Comparison of ENCODE assay signal across 13 cellular contexts in the genomic region with DNA sequence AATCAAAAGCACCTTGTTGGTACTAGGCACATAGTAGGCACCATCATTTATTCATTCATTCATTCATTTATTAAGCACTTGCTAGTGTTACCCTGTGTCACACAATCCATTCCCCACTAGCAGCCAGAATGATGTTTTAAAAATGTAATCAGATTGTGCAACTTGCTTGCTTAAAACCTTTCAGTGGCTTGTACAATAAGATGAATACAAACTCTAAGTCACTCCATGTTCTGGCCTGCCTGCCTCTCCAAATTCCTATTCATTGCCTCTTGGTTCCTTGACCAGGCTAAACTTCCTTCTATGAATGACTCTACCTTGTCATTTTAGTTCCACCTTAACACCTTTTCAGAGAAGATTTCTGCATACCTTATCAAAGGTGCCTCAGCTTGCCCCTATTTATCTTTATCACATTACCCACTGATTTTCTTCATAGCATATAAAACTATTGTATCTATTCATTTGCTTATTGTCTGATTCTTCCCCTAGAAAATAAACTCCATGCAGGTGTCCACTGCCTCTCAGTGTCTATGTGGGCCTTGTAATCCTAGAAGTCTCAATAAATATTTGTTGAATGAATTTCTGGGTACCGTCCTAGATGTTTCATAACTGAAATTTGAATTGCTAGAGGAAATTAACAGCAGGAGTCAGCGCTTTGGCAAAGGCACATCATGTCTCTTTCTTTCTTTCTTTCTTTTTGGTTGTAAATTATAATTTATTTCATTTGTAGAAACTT.
DNase-seq lines count a peak whose midpoint lies in the region; ATAC-seq and TF ChIP-seq lines count a peak whose summit lies in the region.
"Had no signal": no experiment of that assay in that cellular context is flagged by ENCODE, and none has a peak within 500 bp of the region (broad histone marks: within the 10 kb centered on the region; RNA-seq: fewer than 3 reads in every experiment).

No MANE protein-coding gene starts in this region.

- peak; percentile 63 for ATAC-seq in omental fat pad (ENCODE audit: low FRiP score)
- no peak for ATAC-seq in WTC11
- ATAC-seq in HG03139 (IDR thresholded peaks at IDR 0.05; ENCODE audit: unreplicated experiment): no peak

- peaks cover 19% of the 10 kb centered on the region for H3K4me1 ChIP-seq in CD4-positive, alpha-beta memory T cell (ENCODE audit: insufficient read depth, low read length)
- H3K4me1 ChIP-seq in MM.1S (ENCODE audit: low read length): peaks cover 24% of the 10 kb centered on the region

- peak overlapping the region in 7 of 8 donors; percentile 34 to 75 (median 70) for H3K4me3 Mint-ChIP-seq in CD4-positive, alpha-beta memory T cell
- H3K4me3 Mint-ChIP-seq in WTC11: no peak overlapping the region

- intact Hi-C loops in CD4-positive, alpha-beta memory T cell (cut with micrococcal nuclease): loop anchor here (1.0 to 2.0 kb wide), 2 partner anchors 143 to 1657 kb away; no protein-coding TSS in a partner anchor

- H3K27me3 ChIP-seq in CD4-positive, alpha-beta memory T cell (ENCODE audit: insufficient read depth, low read length): no peaks in the 10 kb centered on the region
- no peaks in the 10 kb centered on the region for H3K27me3 ChIP-seq in MM.1S (replicated peaks; ENCODE audit: insufficient read depth, low read length)

- CTCF ChIA-PET in CD4-positive, alpha-beta memory T cell (lab: Charles Lee; ENCODE audit: partially characterized antibody): interaction anchor here (0.9 to 1.2 kb wide), 5 partner anchors 11 to 467 kb away, joined by 3 to 6 read pairs (median 3); no protein-coding TSS in a partner anchor
- CTCF ChIA-PET in WTC11 (lab: Charles Lee): interaction anchor here (0.6 to 1.4 kb wide), 5 partner anchors 9 to 467 kb away, joined by 3 to 4 read pairs (median 3); no protein-coding TSS in a partner anchor

- H3K36me3 Mint-ChIP-seq in CD4-positive, alpha-beta memory T cell: no peaks in the 10 kb centered on the region
- no peaks in the 10 kb centered on the region for H3K36me3 Mint-ChIP-seq in WTC11

- H3K4me2 ChIP-seq in MM.1S (ENCODE audit: low read depth, low read length): peak overlapping the region; percentile 21

- no peaks in the 10 kb centered on the region for H3K27me3 Mint-ChIP-seq in CD4-positive, alpha-beta memory T cell
- no peaks in the 10 kb centered on the region for H3K27me3 Mint-ChIP-seq in WTC11 (ENCODE audit: low read depth)

- no peak for TF ChIP-seq CTCF in MM.1S (IDR thresholded peaks at IDR 0.05; ENCODE audit: low read length)
- TF ChIP-seq CTCF in epithelial cell of esophagus (IDR thresholded peaks at IDR 0.05; ENCODE audit: insufficient read depth, low read depth, low read length, missing control alignments): no peak
- no peak for TF ChIP-seq CTCF in omental fat pad (IDR thresholded peaks at IDR 0.05)
- TF ChIP-seq CTCF in WTC11 (IDR thresholded peaks at IDR 0.05): no peak

- peaks cover 14% of the 10 kb centered on the region; the same call in 1 of the 2 replicates for H3F3A ChIP-seq in MM.1S (ENCODE audit: insufficient read depth, low read length)

- no peaks in the 10 kb centered on the region for H3K9me2 ChIP-seq in MM.1S (replicated peaks; ENCODE audit: insufficient read depth, low read length)

- H3K79me2 ChIP-seq in MM.1S (ENCODE audit: low read length): no peaks in the 10 kb centered on the region

- no peak overlapping the region for H3K27ac ChIP-seq in CD4-positive, alpha-beta memory T cell (ENCODE audit: low read depth, low read length)
- no peak overlapping the region for H3K27ac ChIP-seq in MM.1S (ENCODE audit: low read length)
- H3K27ac ChIP-seq: skin epidermis had no signal

- no peak overlapping the region for H2AFZ ChIP-seq in MM.1S (ENCODE audit: low read length)

- no peak overlapping the region for H3K9ac ChIP-seq in MM.1S (ENCODE audit: low read length)

- no peaks in the 10 kb centered on the region for H3K9me3 ChIP-seq in CD4-positive, alpha-beta memory T cell (ENCODE audit: control insufficient read depth in 1 of 2, low read length in 2 of 2)
- H3K9me3 ChIP-seq in MM.1S (replicated peaks; ENCODE audit: insufficient read depth, low read length): no peaks in the 10 kb centered on the region

- peak overlapping the region in 1 of 7 donors; percentile 4 for H3K27ac Mint-ChIP-seq in CD4-positive, alpha-beta memory T cell
- no peak overlapping the region for H3K27ac Mint-ChIP-seq in WTC11

- no peaks in the 10 kb centered on the region for H4K20me1 ChIP-seq in MM.1S (ENCODE audit: insufficient read depth, low read length)

- no peaks in the 10 kb centered on the region for H3K36me3 ChIP-seq in CD4-positive, alpha-beta memory T cell (ENCODE audit: insufficient read depth, low read length)
- no peaks in the 10 kb centered on the region for H3K36me3 ChIP-seq in MM.1S (replicated peaks; ENCODE audit: insufficient read depth, low read length)

- H3K4me1 Mint-ChIP-seq in CD4-positive, alpha-beta memory T cell: peaks cover 18 to 27% (median 23%) of the 10 kb centered on the region in 4 donors
- no peaks in the 10 kb centered on the region for H3K4me1 Mint-ChIP-seq in WTC11

- DNase-seq in CD4-positive, alpha-beta memory T cell: no peak
- DNase-seq in MM.1S (no peak), epithelial cell of esophagus (ENCODE audit: low read depth) (peak; percentile 46), omental fat pad (ENCODE audit: low spot score) (no peak), NCI-H128 (lab: John Stamatoyannopoulos, UW; ENCODE audit: unreplicated experiment) (no peak), occipital lobe (lab: John Stamatoyannopoulos, UW) (no peak), WTC11 (ENCODE audit: low spot score) (no peak)
- DNase-seq: activated gamma-delta T cell; kidney; NCI-H2029 treated with DMSO at 0.1 percent for 48 hours; NK-92 treated with Interleukin-12 subunit alpha and Interleukin-12 subunit beta, amount 100 ng/mL, for 24 hours had no signal

- H3K9me3 Mint-ChIP-seq in CD4-positive, alpha-beta memory T cell: peaks cover 0 to 1% (median 0%) of the 10 kb centered on the region in 8 donors
- H3K9me3 Mint-ChIP-seq in WTC11: 0 out of 2 replicates have a peak, but pooled peaks cover 4% of the 10 kb centered on the region

- no peak overlapping the region for H3K4me3 ChIP-seq in CD4-positive, alpha-beta memory T cell (ENCODE audit: low read length in 2 of 2)
- H3K4me3 ChIP-seq in MM.1S (ENCODE audit: low read length) (no peak overlapping the region), epithelial cell of esophagus (ENCODE audit: low read length) (no peak overlapping the region)
- H3K4me3 ChIP-seq: skin epidermis had no signal

- POLR2A ChIA-PET in CD4-positive, alpha-beta memory T cell (lab: Charles Lee; ENCODE audit: partially characterized antibody): no interaction called here
- POLR2A ChIA-PET in WTC11 (lab: Charles Lee): no interaction called here

TF ChIP-seq in WTC11, 78 proteins besides CTCF, POLR2A, EP300 and RAD21 (continues in another document):
- TF ChIP-seq, protein P1, sequence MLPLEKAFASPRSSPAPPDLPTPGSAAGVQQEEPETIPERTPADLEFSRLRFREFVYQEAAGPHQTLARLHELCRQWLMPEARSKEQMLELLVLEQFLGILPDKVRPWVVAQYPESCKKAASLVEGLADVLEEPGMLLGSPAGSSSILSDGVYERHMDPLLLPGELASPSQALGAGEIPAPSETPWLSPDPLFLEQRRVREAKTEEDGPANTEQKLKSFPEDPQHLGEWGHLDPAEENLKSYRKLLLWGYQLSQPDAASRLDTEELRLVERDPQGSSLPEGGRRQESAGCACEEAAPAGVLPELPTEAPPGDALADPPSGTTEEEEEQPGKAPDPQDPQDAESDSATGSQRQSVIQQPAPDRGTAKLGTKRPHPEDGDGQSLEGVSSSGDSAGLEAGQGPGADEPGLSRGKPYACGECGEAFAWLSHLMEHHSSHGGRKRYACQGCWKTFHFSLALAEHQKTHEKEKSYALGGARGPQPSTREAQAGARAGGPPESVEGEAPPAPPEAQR (CRISPR knock-in tag; IDR thresholded peaks at IDR 0.05): no peak
- TF ChIP-seq CBFB (CRISPR knock-in tag; IDR thresholded peaks at IDR 0.05; ENCODE audit: low read depth) (no peak), ATF6 (CRISPR knock-in tag; IDR thresholded peaks at IDR 0.05) (no peak)
- TF ChIP-seq, protein P2, sequence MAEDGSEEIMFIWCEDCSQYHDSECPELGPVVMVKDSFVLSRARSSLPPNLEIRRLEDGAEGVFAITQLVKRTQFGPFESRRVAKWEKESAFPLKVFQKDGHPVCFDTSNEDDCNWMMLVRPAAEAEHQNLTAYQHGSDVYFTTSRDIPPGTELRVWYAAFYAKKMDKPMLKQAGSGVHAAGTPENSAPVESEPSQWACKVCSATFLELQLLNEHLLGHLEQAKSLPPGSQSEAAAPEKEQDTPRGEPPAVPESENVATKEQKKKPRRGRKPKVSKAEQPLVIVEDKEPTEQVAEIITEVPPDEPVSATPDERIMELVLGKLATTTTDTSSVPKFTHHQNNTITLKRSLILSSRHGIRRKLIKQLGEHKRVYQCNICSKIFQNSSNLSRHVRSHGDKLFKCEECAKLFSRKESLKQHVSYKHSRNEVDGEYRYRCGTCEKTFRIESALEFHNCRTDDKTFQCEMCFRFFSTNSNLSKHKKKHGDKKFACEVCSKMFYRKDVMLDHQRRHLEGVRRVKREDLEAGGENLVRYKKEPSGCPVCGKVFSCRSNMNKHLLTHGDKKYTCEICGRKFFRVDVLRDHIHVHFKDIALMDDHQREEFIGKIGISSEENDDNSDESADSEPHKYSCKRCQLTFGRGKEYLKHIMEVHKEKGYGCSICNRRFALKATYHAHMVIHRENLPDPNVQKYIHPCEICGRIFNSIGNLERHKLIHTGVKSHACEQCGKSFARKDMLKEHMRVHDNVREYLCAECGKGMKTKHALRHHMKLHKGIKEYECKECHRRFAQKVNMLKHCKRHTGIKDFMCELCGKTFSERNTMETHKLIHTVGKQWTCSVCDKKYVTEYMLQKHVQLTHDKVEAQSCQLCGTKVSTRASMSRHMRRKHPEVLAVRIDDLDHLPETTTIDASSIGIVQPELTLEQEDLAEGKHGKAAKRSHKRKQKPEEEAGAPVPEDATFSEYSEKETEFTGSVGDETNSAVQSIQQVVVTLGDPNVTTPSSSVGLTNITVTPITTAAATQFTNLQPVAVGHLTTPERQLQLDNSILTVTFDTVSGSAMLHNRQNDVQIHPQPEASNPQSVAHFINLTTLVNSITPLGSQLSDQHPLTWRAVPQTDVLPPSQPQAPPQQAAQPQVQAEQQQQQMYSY (CRISPR knock-in tag; IDR thresholded peaks at IDR 0.05): no peak
